ENCODE assay signal across 18 cellular contexts in genomic region chr3:47011371-47011770, GRCh38. TPM values are rescaled to one million over a fixed set of nuclear protein-coding genes. Genes with fewer than 3 reads are reported as not detected.
DNase-seq lines count a peak whose midpoint lies in the region; ATAC-seq and TF ChIP-seq lines count a peak whose summit lies in the region.
"Had no signal": no experiment of that assay in that cellular context is flagged by ENCODE, and none has a peak within 500 bp of the region (broad histone marks: within the 10 kb centered on the region; RNA-seq: fewer than 3 reads in every experiment).

No MANE protein-coding gene starts in this region.

- no peak for ATAC-seq in activated CD8-positive, alpha-beta T cell treated with anti-CD3 and anti-CD28 coated beads for 36 hours
- ATAC-seq in activated CD8-positive, alpha-beta T cell treated with anti-CD3 and anti-CD28 coated beads, Interleukin-2, amount 10 ng/mL, durations not matched to agents 7 days and 5 days = no peak
- no peak for ATAC-seq in HG03159 (IDR thresholded peaks at IDR 0.05; ENCODE audit: unreplicated experiment)
- ATAC-seq in HG03095 (IDR thresholded peaks at IDR 0.05; ENCODE audit: unreplicated experiment) = no peak
- no peak for ATAC-seq in GM18511 (IDR thresholded peaks at IDR 0.05; ENCODE audit: unreplicated experiment)
- ATAC-seq: GM23338, left ventricle myocardium superior had no signal

- POLR2A ChIA-PET in activated CD8-positive, alpha-beta T cell treated with anti-CD3 and anti-CD28 coated beads for 36 hours (lab: Charles Lee) = interaction anchor here (1.1 to 1.7 kb wide), 3 partner anchors 8 to 64 kb away, joined by 3 to 7 read pairs (median 4); no protein-coding TSS in a partner anchor
- POLR2A ChIA-PET in activated CD8-positive, alpha-beta T cell treated with anti-CD3 and anti-CD28 coated beads, Interleukin-2, amount 10 ng/mL, durations not matched to agents 7 days and 5 days (lab: Charles Lee) = interaction anchor here (0.6 to 1.3 kb wide), 2 partner anchors 13 to 31 kb away, joined by 3 read pairs; no protein-coding TSS in a partner anchor
- POLR2A ChIA-PET in PC-9 (lab: Charles Lee; ENCODE audit: unreplicated experiment) = no interaction called here

- H3K36me3 ChIP-seq in PC-9 (ENCODE audit: low read depth) (no peaks in the 10 kb centered on the region), endodermal cell (ENCODE audit: control insufficient read depth, insufficient read depth, low read length) (peaks cover 30% of the 10 kb centered on the region), osteoblast (ENCODE audit: insufficient read depth, low read length) (peaks cover under 1% of the 10 kb centered on the region)

- H4K20me1 ChIP-seq in PC-9 (ENCODE audit: insufficient read depth) (0 out of 2 replicates have a peak, but pooled peaks cover 3% of the 10 kb centered on the region), osteoblast (ENCODE audit: insufficient read depth, low read length) (peaks cover 3% of the 10 kb centered on the region)

- H3K27ac ChIP-seq in PC-9 (no peak overlapping the region), endodermal cell (ENCODE audit: low read depth, low read length) (no peak overlapping the region), osteoblast (ENCODE audit: low read depth, low read length) (no peak overlapping the region)
- H3K27ac ChIP-seq: 22Rv1 had no signal

- H3F3A ChIP-seq in PC-9 (ENCODE audit: insufficient read depth, low read depth) = no peaks in the 10 kb centered on the region

- no peak overlapping the region for H3K9ac ChIP-seq in endodermal cell (ENCODE audit: extremely low read depth, low read length, poor library complexity, severe bottlenecking)

- H3K4me3 ChIP-seq in PC-9 = no peak overlapping the region
- no peak overlapping the region for H3K4me3 ChIP-seq in endodermal cell (ENCODE audit: low read length)
- no peak overlapping the region for H3K4me3 ChIP-seq in osteoblast (ENCODE audit: insufficient read depth, low read length)
- H3K4me3 ChIP-seq: GM23338 had no signal

- H3K4me1 ChIP-seq in PC-9 (replicated peaks; ENCODE audit: insufficient read depth) = no peaks in the 10 kb centered on the region
- H3K4me1 ChIP-seq in endodermal cell (ENCODE audit: control insufficient read depth, insufficient read depth, low read length) = no peaks in the 10 kb centered on the region
- H3K4me1 ChIP-seq in osteoblast (ENCODE audit: insufficient read depth, low read length) = peaks cover 20% of the 10 kb centered on the region

- no peak overlapping the region for H3K4me3 Mint-ChIP-seq in activated CD8-positive, alpha-beta T cell treated with anti-CD3 and anti-CD28 coated beads for 36 hours
- no peak overlapping the region for H3K4me3 Mint-ChIP-seq in activated CD8-positive, alpha-beta T cell treated with anti-CD3 and anti-CD28 coated beads, Interleukin-2, amount 10 ng/mL, durations not matched to agents 7 days and 5 days
- no peak overlapping the region for H3K4me3 Mint-ChIP-seq in endodermal cell
- H3K4me3 Mint-ChIP-seq: GM23338; T-helper 2 cell treated with Interferon-gamma antibody and Interleukin-4, amounts not matched to agents 5 μg/mL and 100 μg/mL, for 36 hours had no signal

- H3K27me3 Mint-ChIP-seq in activated CD8-positive, alpha-beta T cell treated with anti-CD3 and anti-CD28 coated beads for 36 hours = no peaks in the 10 kb centered on the region
- no peaks in the 10 kb centered on the region for H3K27me3 Mint-ChIP-seq in activated CD8-positive, alpha-beta T cell treated with anti-CD3 and anti-CD28 coated beads, Interleukin-2, amount 10 ng/mL, durations not matched to agents 7 days and 5 days (ENCODE audit: low read depth)
- no peaks in the 10 kb centered on the region for H3K27me3 Mint-ChIP-seq in endodermal cell (ENCODE audit: insufficient read depth)

- peaks cover 8% of the 10 kb centered on the region for H3K36me3 Mint-ChIP-seq in activated CD8-positive, alpha-beta T cell treated with anti-CD3 and anti-CD28 coated beads for 36 hours (ENCODE audit: low read depth)
- H3K36me3 Mint-ChIP-seq in activated CD8-positive, alpha-beta T cell treated with anti-CD3 and anti-CD28 coated beads, Interleukin-2, amount 10 ng/mL, durations not matched to agents 7 days and 5 days (ENCODE audit: low read depth) = peaks cover 46% of the 10 kb centered on the region
- peaks cover 23% of the 10 kb centered on the region for H3K36me3 Mint-ChIP-seq in endodermal cell (ENCODE audit: low read depth)

- no peak overlapping the region for H3K4me2 ChIP-seq in PC-9
- no peak overlapping the region for H3K4me2 ChIP-seq in osteoblast (ENCODE audit: insufficient read depth, low read length)
- H3K4me2 ChIP-seq: GM23338 had no signal

- CTCF ChIA-PET in activated CD8-positive, alpha-beta T cell treated with anti-CD3 and anti-CD28 coated beads for 36 hours (lab: Charles Lee) = interaction anchor here (0.6 kb wide), 1 partner anchor 310 kb away, joined by 3 read pairs; no protein-coding TSS in a partner anchor
- CTCF ChIA-PET in activated CD8-positive, alpha-beta T cell treated with anti-CD3 and anti-CD28 coated beads, Interleukin-2, amount 10 ng/mL, durations not matched to agents 7 days and 5 days (lab: Charles Lee) = no interaction called here
- CTCF ChIA-PET in PC-9 (lab: Charles Lee) = no interaction called here

- BruUV-seq in PC-9 (replicated peaks; lab: Mats Ljungman, UMichigan) = TSS peak; percentile 30

- no peak for DNase-seq in activated CD8-positive, alpha-beta T cell treated with anti-CD3 and anti-CD28 coated beads for 36 hours
- no peak for DNase-seq in activated CD8-positive, alpha-beta T cell treated with anti-CD3 and anti-CD28 coated beads, Interleukin-2, amount 10 ng/mL, durations not matched to agents 7 days and 5 days
- no peak for DNase-seq in PC-9
- DNase-seq in endodermal cell = peak; percentile 40
- peak; percentile 92 for DNase-seq in osteoblast (ENCODE audit: insufficient read length, low spot score, missing footprints)
- DNase-seq: activated effector memory CD4-positive, alpha-beta T cell treated with anti-CD3 and anti-CD28 coated beads, Interleukin-2, amount 50 U/mL, for 16 hours; AML-193; DMS 273 treated with DMSO at 0.1 percent for 48 hours; left ventricle myocardium superior; NCI-H1417; NCI-H774; stimulated activated CD4-positive, alpha-beta T cell treated with anti-CD3 and anti-CD28 coated beads, Interleukin-2, amount 100 ng/mL, for 48 hours had no signal

- intact Hi-C loops in activated CD8-positive, alpha-beta T cell treated with anti-CD3 and anti-CD28 coated beads for 36 hours (cut with micrococcal nuclease) = no loop called here
- intact Hi-C loops in PC-9 (cut with micrococcal nuclease; ENCODE audit: unreplicated experiment) = no loop called here

- H3K79me2 ChIP-seq in PC-9 (ENCODE audit: low read depth) (no peaks in the 10 kb centered on the region), osteoblast (ENCODE audit: insufficient read depth, low read length) (no peaks in the 10 kb centered on the region)

- TF ChIP-seq CTCF in activated CD8-positive, alpha-beta T cell treated with anti-CD3 and anti-CD28 coated beads for 36 hours (IDR thresholded peaks at IDR 0.05) = no peak
- no peak for TF ChIP-seq CTCF in PC-9 (conservative IDR thresholded peaks at IDR 0.05)
- TF ChIP-seq CTCF in endodermal cell (conservative IDR thresholded peaks at IDR 0.05) = no peak
- no peak for TF ChIP-seq CTCF in osteoblast (IDR thresholded peaks at IDR 0.05; ENCODE audit: extremely low read depth, low read depth, low read length)

- peaks cover 14% of the 10 kb centered on the region for H3K4me1 Mint-ChIP-seq in activated CD8-positive, alpha-beta T cell treated with anti-CD3 and anti-CD28 coated beads for 36 hours (ENCODE audit: low read depth)
- peaks cover 54% of the 10 kb centered on the region for H3K4me1 Mint-ChIP-seq in activated CD8-positive, alpha-beta T cell treated with anti-CD3 and anti-CD28 coated beads, Interleukin-2, amount 10 ng/mL, durations not matched to agents 7 days and 5 days (ENCODE audit: low read depth)
- peaks cover 7% of the 10 kb centered on the region for H3K4me1 Mint-ChIP-seq in endodermal cell

- peak overlapping the region; percentile 55 for H3K27ac Mint-ChIP-seq in activated CD8-positive, alpha-beta T cell treated with anti-CD3 and anti-CD28 coated beads for 36 hours
- H3K27ac Mint-ChIP-seq in activated CD8-positive, alpha-beta T cell treated with anti-CD3 and anti-CD28 coated beads, Interleukin-2, amount 10 ng/mL, durations not matched to agents 7 days and 5 days = no peak overlapping the region
- H3K27ac Mint-ChIP-seq in endodermal cell = no peak overlapping the region
- H3K27ac Mint-ChIP-seq: GM23338 had no signal

- H3K27me3 ChIP-seq in PC-9 (ENCODE audit: insufficient read depth, low read depth) = no peaks in the 10 kb centered on the region
- H3K27me3 ChIP-seq in endodermal cell (ENCODE audit: control insufficient read depth, insufficient read depth, low read length, poor library complexity, severe bottlenecking) = no peaks in the 10 kb centered on the region
- no peaks in the 10 kb centered on the region for H3K27me3 ChIP-seq in osteoblast (ENCODE audit: insufficient read depth, low read length)

- WGBS in endodermal cell (ENCODE audit: insufficient coverage in 1 of 2, insufficient read length in 1 of 2), 2 experiments = 95 to 97% methylated on average over 5 to 6 of the region's 6 CpGs

- H2AFZ ChIP-seq in PC-9 (no peak overlapping the region), osteoblast (ENCODE audit: low read length) (no peak overlapping the region)
- H2AFZ ChIP-seq: GM23338 had no signal

- no peaks in the 10 kb centered on the region for H3K9me3 Mint-ChIP-seq in activated CD8-positive, alpha-beta T cell treated with anti-CD3 and anti-CD28 coated beads for 36 hours
- no peaks in the 10 kb centered on the region for H3K9me3 Mint-ChIP-seq in activated CD8-positive, alpha-beta T cell treated with anti-CD3 and anti-CD28 coated beads, Interleukin-2, amount 10 ng/mL, durations not matched to agents 7 days and 5 days (ENCODE audit: insufficient read depth)
- H3K9me3 Mint-ChIP-seq in endodermal cell = no peaks in the 10 kb centered on the region
- H3K9me3 Mint-ChIP-seq: GM23338; T-helper 2 cell treated with Interferon-gamma antibody and Interleukin-4, amounts not matched to agents 5 μg/mL and 100 μg/mL, for 36 hours had no signal

- H3K9me3 ChIP-seq in PC-9 (ENCODE audit: insufficient read depth, low read depth) (no peaks in the 10 kb centered on the region), endodermal cell (ENCODE audit: control insufficient read depth, low read length) (no peaks in the 10 kb centered on the region), osteoblast (ENCODE audit: low read depth, low read length) (no peaks in the 10 kb centered on the region)

- no peaks in the 10 kb centered on the region for H3K9me2 ChIP-seq in PC-9 (ENCODE audit: insufficient read depth)

RNA-seq across cellular contexts. Expression of gene NBEAL2, which starts 31.9 kb away (rescaled TPM):
- total RNA-seq in activated CD8-positive, alpha-beta T cell treated with anti-CD3 and anti-CD28 coated beads for 36 hours = 10 to 100 TPM; 58.9 to 63.7 TPM
- 100 to 1,000 TPM; 206 to 212 TPM for total RNA-seq in activated CD8-positive, alpha-beta T cell treated with anti-CD3 and anti-CD28 coated beads, Interleukin-2, amount 10 ng/mL, durations not matched to agents 7 days and 5 days
- total RNA-seq in PC-9 (2021) (69.7 and 81.0 TPM in 2 replicates), endodermal cell (10 to 100 TPM; 59.2 to 64.0 TPM), osteoblast (2.1 and 4.3 TPM in 2 replicates)
- polyA plus RNA-seq in endodermal cell (2013, experiment 1 of 2) = 22.9 TPM
- polyA plus RNA-seq in endodermal cell (2013, experiment 2 of 2) = 17.8 TPM

RNA-seq across cellular contexts. Expression of gene CCDC12, which starts 34.8 kb away (rescaled TPM):
- 10 to 100 TPM; 51.2 to 51.6 TPM for total RNA-seq in activated CD8-positive, alpha-beta T cell treated with anti-CD3 and anti-CD28 coated beads for 36 hours
- 10 to 100 TPM; 59.4 to 62.2 TPM for total RNA-seq in activated CD8-positive, alpha-beta T cell treated with anti-CD3 and anti-CD28 coated beads, Interleukin-2, amount 10 ng/mL, durations not matched to agents 7 days and 5 days
- total RNA-seq in PC-9 (2021) (39.3 and 43.1 TPM in 2 replicates), endodermal cell (10 to 100 TPM; 46.7 to 47.8 TPM), osteoblast (17.4 and 20.6 TPM in 2 replicates)
- polyA plus RNA-seq in endodermal cell (2013, experiment 1 of 2) = 44.4 TPM
- 41.1 TPM for polyA plus RNA-seq in endodermal cell (2013, experiment 2 of 2)

Comparison
In these comparisons a context has a peak if more than half of its experiments do, and no peak if none do; other contexts are left out.
1. DNase-seq: peak in endodermal cell (single experiment) and osteoblast (single experiment); none in activated CD8-positive, alpha-beta T cell treated with anti-CD3 and anti-CD28 coated beads for 36 hours (single experiment), activated CD8-positive, alpha-beta T cell treated with anti-CD3 and anti-CD28 coated beads, Interleukin-2, amount 10 ng/mL, durations not matched to agents 7 days and 5 days (single experiment) and PC-9 (0 of 2).
2. RNA of gene NBEAL2, which starts 31.9 kb away (total RNA-seq): 206 to 212 TPM in activated CD8-positive, alpha-beta T cell treated with anti-CD3 and anti-CD28 coated beads, Interleukin-2, amount 10 ng/mL, durations not matched to agents 7 days and 5 days, 69.7 to 81.0 TPM in PC-9, 59.2 to 64.0 TPM in endodermal cell and 58.9 to 63.7 TPM in activated CD8-positive, alpha-beta T cell treated with anti-CD3 and anti-CD28 coated beads for 36 hours; 2.1 to 4.3 TPM in osteoblast; every median in the first group is over 10 times any median in the second.